ENCODE assay signal across 1 cellular context in the genomic region with DNA sequence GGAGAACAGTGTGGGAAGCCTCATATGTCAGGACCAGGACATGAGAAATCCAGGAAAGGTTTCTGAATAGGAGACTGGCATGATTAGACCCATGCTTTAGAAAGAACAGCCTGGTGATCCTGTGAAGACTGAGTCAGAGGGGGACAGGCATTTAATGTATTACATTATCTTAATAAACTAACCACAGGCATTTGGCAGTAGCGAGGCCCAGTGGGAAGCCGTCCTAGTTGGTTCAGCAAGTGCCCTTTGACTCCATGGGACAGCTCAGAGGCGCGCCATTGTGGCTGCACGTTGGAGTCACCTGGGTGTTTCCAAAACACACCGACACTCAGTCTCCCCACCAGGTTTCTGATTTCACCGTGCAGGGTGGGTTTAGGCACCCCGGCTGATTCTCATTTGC.
TF ChIP-seq lines count a peak whose summit lies in the region.

No MANE protein-coding gene starts in this region.

TF ChIP-seq in SK-N-SH treated with all-trans-retinoic acid at 6 μM for 48 hours, 23 proteins besides CTCF, POLR2A, EP300 and RAD21 (continued from another document):
- no peak for TF ChIP-seq POU6F1 (CRISPR knock-in tag; IDR thresholded peaks at IDR 0.05; ENCODE audit: borderline replicate concordance, low read depth)
